ENCODE assay signal across 8 cellular contexts in genomic region chr14:73829526-73830431, GRCh38. TPM values are rescaled to one million over a fixed set of nuclear protein-coding genes. Genes with fewer than 3 reads are reported as not detected.
DNase-seq lines count a peak whose midpoint lies in the region; TF ChIP-seq lines count a peak whose summit lies in the region.

No MANE protein-coding gene starts in this region.

- H3K4me3 Mint-ChIP-seq in activated T-cell treated with anti-CD3 and anti-CD28 coated beads, Interleukin-2, amount 50 U/mL, for 24 hours: no peak overlapping the region
- no peak overlapping the region for H3K4me3 Mint-ChIP-seq in activated naive CD8-positive, alpha-beta T cell treated with anti-CD3 and anti-CD28 coated beads for 36 hours
- H3K4me3 Mint-ChIP-seq in osteocyte (ENCODE audit: unreplicated experiment): no peak overlapping the region

- CTCF ChIA-PET in RWPE1 (lab: Yijun Ruan, JAX): interaction anchor here (0.7 to 1.2 kb wide), 2 partner anchors 72 to 105 kb away, joined by 4 read pairs; no protein-coding TSS in a partner anchor

- peak overlapping the region; percentile 86 for H3K27ac Mint-ChIP-seq in activated T-cell treated with anti-CD3 and anti-CD28 coated beads, Interleukin-2, amount 50 U/mL, for 24 hours
- peak overlapping the region; percentile 64 for H3K27ac Mint-ChIP-seq in activated naive CD8-positive, alpha-beta T cell treated with anti-CD3 and anti-CD28 coated beads for 36 hours
- peak overlapping the region; percentile 36 for H3K27ac Mint-ChIP-seq in osteocyte (ENCODE audit: unreplicated experiment)

- no peaks in the 10 kb centered on the region for H3K27me3 Mint-ChIP-seq in activated T-cell treated with anti-CD3 and anti-CD28 coated beads, Interleukin-2, amount 50 U/mL, for 24 hours
- H3K27me3 Mint-ChIP-seq in activated naive CD8-positive, alpha-beta T cell treated with anti-CD3 and anti-CD28 coated beads for 36 hours: no peaks in the 10 kb centered on the region
- H3K27me3 Mint-ChIP-seq in osteocyte (ENCODE audit: unreplicated experiment): no peaks in the 10 kb centered on the region

- H3K4me1 Mint-ChIP-seq in activated T-cell treated with anti-CD3 and anti-CD28 coated beads, Interleukin-2, amount 50 U/mL, for 24 hours (ENCODE audit: low read depth): peaks cover 19% of the 10 kb centered on the region
- peaks cover 15% of the 10 kb centered on the region for H3K4me1 Mint-ChIP-seq in activated naive CD8-positive, alpha-beta T cell treated with anti-CD3 and anti-CD28 coated beads for 36 hours
- peaks cover 47% of the 10 kb centered on the region for H3K4me1 Mint-ChIP-seq in osteocyte (ENCODE audit: unreplicated experiment)

- POLR2A ChIA-PET in RWPE1 (lab: Yijun Ruan, JAX; ENCODE audit: low non-redundant PET): no interaction called here

- H3K36me3 Mint-ChIP-seq in activated T-cell treated with anti-CD3 and anti-CD28 coated beads, Interleukin-2, amount 50 U/mL, for 24 hours (ENCODE audit: low read depth): no peaks in the 10 kb centered on the region
- no peaks in the 10 kb centered on the region for H3K36me3 Mint-ChIP-seq in activated naive CD8-positive, alpha-beta T cell treated with anti-CD3 and anti-CD28 coated beads for 36 hours
- H3K36me3 Mint-ChIP-seq in osteocyte (ENCODE audit: unreplicated experiment): no peaks in the 10 kb centered on the region

- H3K27ac ChIP-seq in RWPE1: no peak overlapping the region

- peak; percentile 40 for DNase-seq in activated T-cell treated with anti-CD3 and anti-CD28 coated beads, Interleukin-2, amount 50 U/mL, for 24 hours
- DNase-seq in activated T-cell treated with anti-CD3 and anti-CD28 coated beads for 4 hours (no peak), KG1 (lab: John Stamatoyannopoulos, UW) (peak; percentile 8), osteocyte (ENCODE audit: extremely low spot score, unreplicated experiment) (no peak), hypothalamus (lab: John Stamatoyannopoulos, UW) (no peak), ureter (ENCODE audit: low spot score) (no peak), RWPE1 (ENCODE audit: low spot score) (no peak)
- peak; percentile 49 for DNase-seq in activated naive CD8-positive, alpha-beta T cell treated with anti-CD3 and anti-CD28 coated beads for 36 hours

- H3K9me3 Mint-ChIP-seq in activated T-cell treated with anti-CD3 and anti-CD28 coated beads, Interleukin-2, amount 50 U/mL, for 24 hours: no peaks in the 10 kb centered on the region
- H3K9me3 Mint-ChIP-seq in activated naive CD8-positive, alpha-beta T cell treated with anti-CD3 and anti-CD28 coated beads for 36 hours: no peaks in the 10 kb centered on the region
- H3K9me3 Mint-ChIP-seq in osteocyte (ENCODE audit: unreplicated experiment): no peaks in the 10 kb centered on the region

- TF ChIP-seq CTCF in osteocyte (IDR thresholded peaks at IDR 0.05): no peak
- no peak for TF ChIP-seq CTCF in RWPE1 (conservative IDR thresholded peaks at IDR 0.05; ENCODE audit: low read depth)

RNA-seq across cellular contexts. Expression of gene PTGR2, which starts 21.9 kb away (rescaled TPM):
- total RNA-seq in activated naive CD8-positive, alpha-beta T cell treated with anti-CD3 and anti-CD28 coated beads for 36 hours: 1 to 10 TPM; 6.5 to 6.7 TPM
- total RNA-seq in osteocyte (5.0 and 7.2 TPM in 2 replicates), ureter (15.6 TPM)

RNA-seq across cellular contexts. Expression of gene ZNF410, which starts 56.9 kb away (rescaled TPM):
- total RNA-seq in activated naive CD8-positive, alpha-beta T cell treated with anti-CD3 and anti-CD28 coated beads for 36 hours: 10 to 100 TPM; 53.8 to 56.4 TPM
- total RNA-seq in osteocyte: 41.8 and 42.2 TPM in 2 replicates
- 54.7 TPM for total RNA-seq in ureter

Comparison
In these comparisons a context has a peak if more than half of its experiments do, and no peak if none do; other contexts are left out.
1. DNase-seq: peak in activated T-cell treated with anti-CD3 and anti-CD28 coated beads, Interleukin-2, amount 50 U/mL, for 24 hours (single experiment), KG1 (single experiment) and activated naive CD8-positive, alpha-beta T cell treated with anti-CD3 and anti-CD28 coated beads for 36 hours (single experiment); none in activated T-cell treated with anti-CD3 and anti-CD28 coated beads for 4 hours (single experiment), osteocyte (single experiment), hypothalamus (0 of 51), ureter (single experiment) and RWPE1 (single experiment).
2. H3K27ac Mint-ChIP-seq: peak in every context shown above with its lines; median percentile 86 in activated T-cell treated with anti-CD3 and anti-CD28 coated beads, Interleukin-2, amount 50 U/mL, for 24 hours; 64 in activated naive CD8-positive, alpha-beta T cell treated with anti-CD3 and anti-CD28 coated beads for 36 hours; 36 in osteocyte.